ENCODE assay signal across 18 cellular contexts in genomic region chr5:76209297-76209696, GRCh38.
DNase-seq lines count a peak whose midpoint lies in the region; ATAC-seq, FAIRE-seq and TF ChIP-seq lines count a peak whose summit lies in the region.
"Had no signal": no experiment of that assay in that cellular context is flagged by ENCODE, and none has a peak within 500 bp of the region (broad histone marks: within the 10 kb centered on the region; RNA-seq: fewer than 3 reads in every experiment).

No MANE protein-coding gene starts in this region.

- TF ChIP-seq CTCF in GM23338 (conservative IDR thresholded peaks at IDR 0.05; ENCODE audit: low read depth in 2 of 2), result peak; percentile 66 to 70
- peak; percentile 70 for TF ChIP-seq CTCF in OCI-LY7 (conservative IDR thresholded peaks at IDR 0.05; ENCODE audit: low read length)
- peak; percentile 53 for TF ChIP-seq CTCF in glutamatergic neuron (IDR thresholded peaks at IDR 0.05; ENCODE audit: partially characterized antibody, unreplicated experiment)

- intact Hi-C loops in OCI-LY7 (cut with micrococcal nuclease; ENCODE audit: unreplicated experiment), result no loop called here

- H3K9me3 ChIP-seq in OCI-LY7 (ENCODE audit: low read length), result 0 out of 2 replicates have a peak, but pooled peaks cover 4% of the 10 kb centered on the region
- H3K9me3 ChIP-seq: SJSA1 had no signal

- H3K27ac ChIP-seq in GM23338 (ENCODE audit: low read depth) (no peak overlapping the region), OCI-LY7 (ENCODE audit: low read depth, low read length, poor library complexity, severe bottlenecking) (no peak overlapping the region)
- H3K27ac ChIP-seq: SJSA1 had no signal

- H3K27ac Mint-ChIP-seq in GM23338, result no peak overlapping the region
- H3K27ac Mint-ChIP-seq in glutamatergic neuron (ENCODE audit: unreplicated experiment), result no peak overlapping the region
- H3K27ac Mint-ChIP-seq: activated CD4-positive, alpha-beta T cell treated with anti-CD3 and anti-CD28 coated beads for 36 hours; stimulated activated memory B cell treated with anti-CD40 and anti-IgM and Interleukin-4, amounts not matched to agents 10 μg/mL and 1 μg/mL and 100 μg/mL, for 72 hours had no signal

- H3K4me1 ChIP-seq in GM23338 (ENCODE audit: insufficient read depth) (no peaks in the 10 kb centered on the region), OCI-LY7 (ENCODE audit: insufficient read depth, low read length, poor library complexity, severe bottlenecking) (no peaks in the 10 kb centered on the region)
- H3K4me1 ChIP-seq: SJSA1 had no signal

- 0 out of 3 replicates have a peak, but pooled peaks cover 7% of the 10 kb centered on the region for H3K36me3 Mint-ChIP-seq in GM23338 (ENCODE audit: low read depth)
- H3K36me3 Mint-ChIP-seq in glutamatergic neuron (ENCODE audit: unreplicated experiment), result peaks cover 6% of the 10 kb centered on the region
- H3K36me3 Mint-ChIP-seq: stimulated activated memory B cell treated with anti-CD40 and anti-IgM and Interleukin-4, amounts not matched to agents 10 μg/mL and 1 μg/mL and 100 μg/mL, for 72 hours had no signal

- H3K9me3 Mint-ChIP-seq in GM23338 (peaks cover 7% of the 10 kb centered on the region; the same call in 2 of the 3 replicates), glutamatergic neuron (ENCODE audit: unreplicated experiment) (no peaks in the 10 kb centered on the region)
- H3K9me3 Mint-ChIP-seq: central memory CD8-positive, alpha-beta T cell had no signal

- H3K4me1 Mint-ChIP-seq in GM23338, result peaks cover 5% of the 10 kb centered on the region; the same call in 1 of the 3 replicates
- H3K4me1 Mint-ChIP-seq in glutamatergic neuron (ENCODE audit: low read depth, unreplicated experiment), result no peaks in the 10 kb centered on the region
- H3K4me1 Mint-ChIP-seq: activated CD4-positive, alpha-beta T cell treated with anti-CD3 and anti-CD28 coated beads for 36 hours; central memory CD8-positive, alpha-beta T cell; stimulated activated memory B cell treated with anti-CD40 and anti-IgM and Interleukin-4, amounts not matched to agents 10 μg/mL and 1 μg/mL and 100 μg/mL, for 72 hours had no signal

- FAIRE-seq in HTR-8/SVneo (lab: Jason Lieb, UNC), result no peak

- H3K4me3 ChIP-seq in GM23338 (no peak overlapping the region), OCI-LY7 (ENCODE audit: low read depth, low read length, poor library complexity, severe bottlenecking) (no peak overlapping the region)
- H3K4me3 ChIP-seq: SJSA1 had no signal

- DNase-seq in CD1c-positive myeloid dendritic cell (ENCODE audit: extremely low spot score), result peak; percentile 6
- DNase-seq in GM23338 (ENCODE audit: low spot score), result peak; percentile 67
- no peak for DNase-seq in OCI-LY7 (ENCODE audit: low spot score)
- no peak for DNase-seq in glutamatergic neuron
- no peak for DNase-seq in HTR-8/SVneo (ENCODE audit: insufficient read length, low spot score)
- DNase-seq: activated CD4-positive, alpha-beta T cell treated with anti-CD3 and anti-CD28 coated beads for 36 hours; activated CD8-positive, alpha-beta memory T cell treated with anti-CD3 and anti-CD28 coated beads, Interleukin-2, amount 50 U/mL, for 4 hours; activated effector memory CD4-positive, alpha-beta T cell treated with anti-CD3 and anti-CD28 coated beads, Interleukin-2, amount 50 U/mL, for 16 hours; amniotic stem cell; DMS79 treated with DMSO at 0.1 percent for 48 hours; effector memory CD4-positive, alpha-beta T cell; NCI-H2171 treated with DMSO at 0.1 percent for 48 hours had no signal

- no peaks in the 10 kb centered on the region for H3K27me3 ChIP-seq in GM23338 (ENCODE audit: insufficient read depth)

- H3K4me2 ChIP-seq in GM23338 (no peak overlapping the region), OCI-LY7 (ENCODE audit: low read length) (no peak overlapping the region)

- ATAC-seq in GM23338 (no peak), GM19023 (IDR thresholded peaks at IDR 0.05; ENCODE audit: unreplicated experiment) (no peak), GM18511 (IDR thresholded peaks at IDR 0.05; ENCODE audit: unreplicated experiment) (no peak), HG02571 (IDR thresholded peaks at IDR 0.05; ENCODE audit: unreplicated experiment) (no peak)
- ATAC-seq: activated CD4-positive, alpha-beta T cell treated with anti-CD3 and anti-CD28 coated beads for 36 hours; stimulated activated memory B cell treated with anti-CD40 and anti-IgM and Interleukin-4, amounts not matched to agents 10 μg/mL and 1 μg/mL and 100 μg/mL, for 72 hours had no signal

- H3K36me3 ChIP-seq in GM23338 (ENCODE audit: insufficient read depth), result no peaks in the 10 kb centered on the region
- no peaks in the 10 kb centered on the region for H3K36me3 ChIP-seq in OCI-LY7 (ENCODE audit: insufficient read depth, low read length)
- H3K36me3 ChIP-seq: SJSA1 had no signal

- BruUV-seq in OCI-LY7 (replicated peaks; lab: Mats Ljungman, UMichigan), result no TSS peak

- POLR2A ChIA-PET in OCI-LY7 (lab: Charles Lee), result interaction anchor here (0.6 to 1.1 kb wide), 2 partner anchors 11 to 26 kb away, joined by 3 read pairs; no protein-coding TSS in a partner anchor

- no peaks in the 10 kb centered on the region for H3F3A ChIP-seq in GM23338 (replicated peaks; ENCODE audit: low read depth)

- no peaks in the 10 kb centered on the region for H3K79me2 ChIP-seq in GM23338 (replicated peaks; ENCODE audit: insufficient read depth)
- H3K79me2 ChIP-seq in OCI-LY7 (ENCODE audit: insufficient read depth, low read depth, low read length), result no peaks in the 10 kb centered on the region

- CTCF ChIA-PET in OCI-LY7 (lab: Charles Lee; ENCODE audit: unreplicated experiment), result no interaction called here

- H3K4me3 Mint-ChIP-seq in GM23338 (no peak overlapping the region), glutamatergic neuron (ENCODE audit: unreplicated experiment) (no peak overlapping the region)
- H3K4me3 Mint-ChIP-seq: activated CD4-positive, alpha-beta T cell treated with anti-CD3 and anti-CD28 coated beads for 36 hours; central memory CD8-positive, alpha-beta T cell; stimulated activated memory B cell treated with anti-CD40 and anti-IgM and Interleukin-4, amounts not matched to agents 10 μg/mL and 1 μg/mL and 100 μg/mL, for 72 hours had no signal

- H4K20me1 ChIP-seq in GM23338 (replicated peaks; ENCODE audit: insufficient read depth) (no peaks in the 10 kb centered on the region), OCI-LY7 (ENCODE audit: insufficient read depth, low read length) (no peaks in the 10 kb centered on the region)

- no peaks in the 10 kb centered on the region for H3K27me3 Mint-ChIP-seq in GM23338 (ENCODE audit: insufficient read depth, low read depth, poor library complexity)
- no peaks in the 10 kb centered on the region for H3K27me3 Mint-ChIP-seq in glutamatergic neuron (ENCODE audit: unreplicated experiment)

- no peaks in the 10 kb centered on the region for H3K9me2 ChIP-seq in GM23338 (ENCODE audit: insufficient read depth)
- H3K9me2 ChIP-seq in OCI-LY7 (ENCODE audit: insufficient read depth, low read length), result no peaks in the 10 kb centered on the region

- no peak overlapping the region for H2AFZ ChIP-seq in GM23338
- no peak overlapping the region for H2AFZ ChIP-seq in OCI-LY7 (ENCODE audit: low read length)

TF ChIP-seq in GM23338, 12 proteins besides CTCF, POLR2A, EP300 and RAD21 (continues in another document):
- TF ChIP-seq NANOG (IDR thresholded peaks at IDR 0.05; ENCODE audit: borderline replicate concordance) (no peak), POLR2AphosphoS5 (IDR thresholded peaks at IDR 0.05; ENCODE audit: low read depth) (no peak), CREB1 (CRISPR knock-in tag; IDR thresholded peaks at IDR 0.05; ENCODE audit: low read depth) (no peak), REST (IDR thresholded peaks at IDR 0.05; ENCODE audit: unreplicated experiment) (no peak)

Comparison
In these comparisons a context has a peak if more than half of its experiments do, and no peak if none do; other contexts are left out.
1. DNase-seq: peak in CD1c-positive myeloid dendritic cell (single experiment) and GM23338 (single experiment); none in OCI-LY7 (single experiment), glutamatergic neuron (single experiment) and HTR-8/SVneo (single experiment).
2. Peak in every context shown above with its lines, with median percentiles within 50 percentile points of each other: CTCF ChIP-seq.